ENCODE assay signal across 1 cellular context in the genomic region with DNA sequence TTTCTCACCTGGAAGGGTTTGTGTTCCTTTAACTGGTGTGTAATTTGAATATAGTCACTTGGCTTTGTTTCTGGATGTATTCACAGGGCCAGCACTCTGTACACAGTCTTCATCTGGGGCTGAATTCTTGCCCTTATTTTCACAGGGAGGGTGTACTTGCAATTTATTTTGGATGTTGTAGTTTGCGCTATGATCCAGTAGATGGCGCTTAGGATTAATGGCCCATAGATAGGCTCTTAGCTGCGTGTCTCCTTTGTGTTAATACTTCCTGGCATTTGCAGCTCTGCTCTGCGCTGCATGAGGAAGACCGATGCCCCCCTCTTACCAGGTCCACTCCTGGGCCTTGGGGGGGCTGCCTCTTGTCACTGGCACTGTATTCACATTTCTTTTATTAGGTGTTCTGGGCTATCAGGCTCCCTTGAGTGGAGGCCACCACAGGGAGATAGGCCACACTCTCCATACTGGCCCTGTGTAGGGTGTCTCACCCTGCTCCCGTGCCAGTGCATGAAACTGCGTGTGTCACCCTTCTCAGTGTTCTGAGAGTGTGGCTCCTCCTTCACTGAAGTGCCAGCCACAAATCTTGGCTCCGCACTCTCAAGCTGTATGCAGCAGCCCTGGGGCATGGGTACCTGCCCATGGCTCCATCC.
TF ChIP-seq lines count a peak whose summit lies in the region.

No MANE protein-coding gene starts in this region.

TF ChIP-seq in H1, 55 proteins besides CTCF, POLR2A, EP300 and RAD21 (continued from another document):
- TF ChIP-seq HDAC2 (IDR thresholded peaks at IDR 0.05; ENCODE audit: borderline replicate concordance in 1 of 2, low read depth in 2 of 2, low read length in 2 of 2): no peak
- no peak for TF ChIP-seq BCL11A (IDR thresholded peaks at IDR 0.05; ENCODE audit: low read depth in 2 of 2, low read length in 2 of 2)
- no peak for TF ChIP-seq RXRA (IDR thresholded peaks at IDR 0.05; ENCODE audit: insufficient read depth, low read depth, low read length)
- TF ChIP-seq SP2 (IDR thresholded peaks at IDR 0.05; ENCODE audit: low read length): no peak
- TF ChIP-seq RFX5 (IDR thresholded peaks at IDR 0.05; ENCODE audit: borderline replicate concordance, low read depth, low read length): no peak
- no peak for TF ChIP-seq BACH1 (IDR thresholded peaks at IDR 0.05; ENCODE audit: low read length)
- TF ChIP-seq, protein P1, sequence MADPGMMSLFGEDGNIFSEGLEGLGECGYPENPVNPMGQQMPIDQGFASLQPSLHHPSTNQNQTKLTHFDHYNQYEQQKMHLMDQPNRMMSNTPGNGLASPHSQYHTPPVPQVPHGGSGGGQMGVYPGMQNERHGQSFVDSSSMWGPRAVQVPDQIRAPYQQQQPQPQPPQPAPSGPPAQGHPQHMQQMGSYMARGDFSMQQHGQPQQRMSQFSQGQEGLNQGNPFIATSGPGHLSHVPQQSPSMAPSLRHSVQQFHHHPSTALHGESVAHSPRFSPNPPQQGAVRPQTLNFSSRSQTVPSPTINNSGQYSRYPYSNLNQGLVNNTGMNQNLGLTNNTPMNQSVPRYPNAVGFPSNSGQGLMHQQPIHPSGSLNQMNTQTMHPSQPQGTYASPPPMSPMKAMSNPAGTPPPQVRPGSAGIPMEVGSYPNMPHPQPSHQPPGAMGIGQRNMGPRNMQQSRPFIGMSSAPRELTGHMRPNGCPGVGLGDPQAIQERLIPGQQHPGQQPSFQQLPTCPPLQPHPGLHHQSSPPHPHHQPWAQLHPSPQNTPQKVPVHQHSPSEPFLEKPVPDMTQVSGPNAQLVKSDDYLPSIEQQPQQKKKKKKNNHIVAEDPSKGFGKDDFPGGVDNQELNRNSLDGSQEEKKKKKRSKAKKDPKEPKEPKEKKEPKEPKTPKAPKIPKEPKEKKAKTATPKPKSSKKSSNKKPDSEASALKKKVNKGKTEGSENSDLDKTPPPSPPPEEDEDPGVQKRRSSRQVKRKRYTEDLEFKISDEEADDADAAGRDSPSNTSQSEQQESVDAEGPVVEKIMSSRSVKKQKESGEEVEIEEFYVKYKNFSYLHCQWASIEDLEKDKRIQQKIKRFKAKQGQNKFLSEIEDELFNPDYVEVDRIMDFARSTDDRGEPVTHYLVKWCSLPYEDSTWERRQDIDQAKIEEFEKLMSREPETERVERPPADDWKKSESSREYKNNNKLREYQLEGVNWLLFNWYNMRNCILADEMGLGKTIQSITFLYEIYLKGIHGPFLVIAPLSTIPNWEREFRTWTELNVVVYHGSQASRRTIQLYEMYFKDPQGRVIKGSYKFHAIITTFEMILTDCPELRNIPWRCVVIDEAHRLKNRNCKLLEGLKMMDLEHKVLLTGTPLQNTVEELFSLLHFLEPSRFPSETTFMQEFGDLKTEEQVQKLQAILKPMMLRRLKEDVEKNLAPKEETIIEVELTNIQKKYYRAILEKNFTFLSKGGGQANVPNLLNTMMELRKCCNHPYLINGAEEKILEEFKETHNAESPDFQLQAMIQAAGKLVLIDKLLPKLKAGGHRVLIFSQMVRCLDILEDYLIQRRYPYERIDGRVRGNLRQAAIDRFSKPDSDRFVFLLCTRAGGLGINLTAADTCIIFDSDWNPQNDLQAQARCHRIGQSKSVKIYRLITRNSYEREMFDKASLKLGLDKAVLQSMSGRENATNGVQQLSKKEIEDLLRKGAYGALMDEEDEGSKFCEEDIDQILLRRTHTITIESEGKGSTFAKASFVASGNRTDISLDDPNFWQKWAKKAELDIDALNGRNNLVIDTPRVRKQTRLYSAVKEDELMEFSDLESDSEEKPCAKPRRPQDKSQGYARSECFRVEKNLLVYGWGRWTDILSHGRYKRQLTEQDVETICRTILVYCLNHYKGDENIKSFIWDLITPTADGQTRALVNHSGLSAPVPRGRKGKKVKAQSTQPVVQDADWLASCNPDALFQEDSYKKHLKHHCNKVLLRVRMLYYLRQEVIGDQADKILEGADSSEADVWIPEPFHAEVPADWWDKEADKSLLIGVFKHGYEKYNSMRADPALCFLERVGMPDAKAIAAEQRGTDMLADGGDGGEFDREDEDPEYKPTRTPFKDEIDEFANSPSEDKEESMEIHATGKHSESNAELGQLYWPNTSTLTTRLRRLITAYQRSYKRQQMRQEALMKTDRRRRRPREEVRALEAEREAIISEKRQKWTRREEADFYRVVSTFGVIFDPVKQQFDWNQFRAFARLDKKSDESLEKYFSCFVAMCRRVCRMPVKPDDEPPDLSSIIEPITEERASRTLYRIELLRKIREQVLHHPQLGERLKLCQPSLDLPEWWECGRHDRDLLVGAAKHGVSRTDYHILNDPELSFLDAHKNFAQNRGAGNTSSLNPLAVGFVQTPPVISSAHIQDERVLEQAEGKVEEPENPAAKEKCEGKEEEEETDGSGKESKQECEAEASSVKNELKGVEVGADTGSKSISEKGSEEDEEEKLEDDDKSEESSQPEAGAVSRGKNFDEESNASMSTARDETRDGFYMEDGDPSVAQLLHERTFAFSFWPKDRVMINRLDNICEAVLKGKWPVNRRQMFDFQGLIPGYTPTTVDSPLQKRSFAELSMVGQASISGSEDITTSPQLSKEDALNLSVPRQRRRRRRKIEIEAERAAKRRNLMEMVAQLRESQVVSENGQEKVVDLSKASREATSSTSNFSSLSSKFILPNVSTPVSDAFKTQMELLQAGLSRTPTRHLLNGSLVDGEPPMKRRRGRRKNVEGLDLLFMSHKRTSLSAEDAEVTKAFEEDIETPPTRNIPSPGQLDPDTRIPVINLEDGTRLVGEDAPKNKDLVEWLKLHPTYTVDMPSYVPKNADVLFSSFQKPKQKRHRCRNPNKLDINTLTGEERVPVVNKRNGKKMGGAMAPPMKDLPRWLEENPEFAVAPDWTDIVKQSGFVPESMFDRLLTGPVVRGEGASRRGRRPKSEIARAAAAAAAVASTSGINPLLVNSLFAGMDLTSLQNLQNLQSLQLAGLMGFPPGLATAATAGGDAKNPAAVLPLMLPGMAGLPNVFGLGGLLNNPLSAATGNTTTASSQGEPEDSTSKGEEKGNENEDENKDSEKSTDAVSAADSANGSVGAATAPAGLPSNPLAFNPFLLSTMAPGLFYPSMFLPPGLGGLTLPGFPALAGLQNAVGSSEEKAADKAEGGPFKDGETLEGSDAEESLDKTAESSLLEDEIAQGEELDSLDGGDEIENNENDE (IDR thresholded peaks at IDR 0.05; ENCODE audit: insufficient replicate concordance, low read length): no peak
